Comparison of ENCODE assay signal across 8 cellular contexts in genomic region chr11:75582935-75583709, GRCh38. TPM values are rescaled to one million over a fixed set of nuclear protein-coding genes. Genes with fewer than 3 reads are reported as not detected.
DNase-seq lines count a peak whose midpoint lies in the region; ATAC-seq and TF ChIP-seq lines count a peak whose summit lies in the region.

No MANE protein-coding gene starts in this region.

- H4K20me1 ChIP-seq in OCI-LY3 (ENCODE audit: insufficient read depth, low read length), result no peaks in the 10 kb centered on the region

- peak overlapping the region; percentile 60 to 88 for H3K27ac Mint-ChIP-seq in natural killer cell
- peak overlapping the region; percentile 79 for H3K27ac Mint-ChIP-seq in type B pancreatic cell

- H3K4me1 Mint-ChIP-seq in natural killer cell (peaks cover 8 to 23% of the 10 kb centered on the region in 2 donors), type B pancreatic cell (ENCODE audit: unreplicated experiment) (peaks cover 10% of the 10 kb centered on the region)

- intact Hi-C loops in natural killer cell (cut with micrococcal nuclease), result no loop called here

- DNase-seq in DMS 273 (lab: John Stamatoyannopoulos, UW; ENCODE audit: unreplicated experiment), result peak; percentile 82
- DNase-seq in DMS 273 treated with DMSO at 0.1 percent for 48 hours (lab: John Stamatoyannopoulos, UW), result no peak
- DNase-seq in HL-60 (ENCODE audit: low read depth in 1 of 2, low spot score in 1 of 2), result no peak
- peak; percentile 70 for DNase-seq in activated effector memory CD4-positive, alpha-beta T cell treated with anti-CD3 and anti-CD28 coated beads, Interleukin-2, amount 50 U/mL, for 16 hours
- peak; percentile 63 for DNase-seq in fibroblast of peridontal ligament (ENCODE audit: extremely low read depth)
- DNase-seq in natural killer cell, result peak; percentile 42
- DNase-seq in type B pancreatic cell (ENCODE audit: extremely low spot score, unreplicated experiment), result peak; percentile 82

- H3K36me3 ChIP-seq in OCI-LY3 (replicated peaks; ENCODE audit: low read depth, low read length), result no peaks in the 10 kb centered on the region

- no peaks in the 10 kb centered on the region for H3K36me3 Mint-ChIP-seq in natural killer cell
- H3K36me3 Mint-ChIP-seq in type B pancreatic cell, result no peaks in the 10 kb centered on the region

- no peaks in the 10 kb centered on the region for H3K9me3 ChIP-seq in OCI-LY3 (ENCODE audit: insufficient read depth, low read length)

- H2AFZ ChIP-seq in OCI-LY3 (ENCODE audit: low read depth, low read length), result peak overlapping the region; percentile 94

- H3K27me3 ChIP-seq in HL-60 (ENCODE audit: insufficient read depth, poor library complexity, severe bottlenecking) (peaks cover 27% of the 10 kb centered on the region), OCI-LY3 (ENCODE audit: low read depth, low read length) (no peaks in the 10 kb centered on the region)

- H3K27me3 Mint-ChIP-seq in natural killer cell (ENCODE audit: low read depth in 2 of 2) (peaks cover 4 to 8% of the 10 kb centered on the region in 2 donors), type B pancreatic cell (peaks cover 9% of the 10 kb centered on the region)

- H3K4me3 Mint-ChIP-seq in natural killer cell (peak overlapping the region; percentile 83), type B pancreatic cell (peak overlapping the region; percentile 86)

- H3K9me3 Mint-ChIP-seq in natural killer cell (no peaks in the 10 kb centered on the region), type B pancreatic cell (no peaks in the 10 kb centered on the region)

- no peaks in the 10 kb centered on the region for H3K79me2 ChIP-seq in OCI-LY3 (ENCODE audit: low read length)

- peak overlapping the region; percentile 82 for H3K9ac ChIP-seq in OCI-LY3 (ENCODE audit: low read length)

- ATAC-seq in natural killer cell, result peak; percentile 72 to 94 (median 85)

- peaks cover 7% of the 10 kb centered on the region for H3K4me1 ChIP-seq in OCI-LY3 (ENCODE audit: low read length)

- H3K4me3 ChIP-seq in HL-60 (replicated peaks; ENCODE audit: insufficient read depth, low read length), result peak overlapping the region; percentile 43
- peak overlapping the region; percentile 84 for H3K4me3 ChIP-seq in OCI-LY3 (ENCODE audit: low read length)

- no peak overlapping the region for H3K27ac ChIP-seq in HL-60 (replicated peaks)
- H3K27ac ChIP-seq in OCI-LY3 (ENCODE audit: low read length), result no peak overlapping the region; the same call in 1 of the 2 replicates

- H3K4me2 ChIP-seq in OCI-LY3 (ENCODE audit: low read length), result peak overlapping the region; percentile 82

- TF ChIP-seq CTCF in HL-60 (IDR thresholded peaks at IDR 0.05; ENCODE audit: insufficient read depth, low read length) (no peak), OCI-LY3 (IDR thresholded peaks at IDR 0.05; ENCODE audit: low read depth, low read length) (peak; percentile 32), natural killer cell (IDR thresholded peaks at IDR 0.05) (no peak), type B pancreatic cell (conservative IDR thresholded peaks at IDR 0.05) (peak; percentile 71)

RNA-seq across cellular contexts. Expression of gene SERPINH1, which starts 21.1 kb away (rescaled TPM):
- total RNA-seq in natural killer cell, result 1 to 10 TPM; 5.4 to 8.8 (median 7.2) TPM
- total RNA-seq in type B pancreatic cell (ENCODE audit: low replicate concordance), result 151 and 229 TPM in 2 replicates

RNA-seq across cellular contexts. Expression of gene GDPD5, which starts 57.4 kb away (rescaled TPM):
- 10 to 100 TPM; 49.7 to 95.2 (median 60.2) TPM for total RNA-seq in natural killer cell
- 7.5 and 11.3 TPM in 2 replicates for total RNA-seq in type B pancreatic cell (ENCODE audit: low replicate concordance)

Comparison
In these comparisons a context has a peak if more than half of its experiments do, and no peak if none do; other contexts are left out.
1. DNase-seq: peak in DMS 273 (single experiment), activated effector memory CD4-positive, alpha-beta T cell treated with anti-CD3 and anti-CD28 coated beads, Interleukin-2, amount 50 U/mL, for 16 hours (single experiment), fibroblast of peridontal ligament (single experiment), natural killer cell (single experiment) and type B pancreatic cell (single experiment); none in DMS 273 treated with DMSO at 0.1 percent for 48 hours (single experiment) and HL-60 (0 of 2).
2. CTCF ChIP-seq: peak in OCI-LY3 (single experiment) and type B pancreatic cell (single experiment); none in HL-60 (single experiment) and natural killer cell (single experiment).
3. RNA of gene SERPINH1, which starts 21.1 kb away (total RNA-seq): 151 to 229 TPM in type B pancreatic cell; 5.4 to 8.8 TPM in natural killer cell; every median in the first group is over 10 times any median in the second.